ENCODE assay signal across 11 cellular contexts in genomic region chr3:189570916-189571315, GRCh38.
DNase-seq lines count a peak whose midpoint lies in the region; ATAC-seq and TF ChIP-seq lines count a peak whose summit lies in the region.
"Had no signal": no experiment of that assay in that cellular context is flagged by ENCODE, and none has a peak within 500 bp of the region (broad histone marks: within the 10 kb centered on the region; RNA-seq: fewer than 3 reads in every experiment).

No MANE protein-coding gene starts in this region.

- H3K9ac ChIP-seq in PC-3 (ENCODE audit: low read length): no peak overlapping the region

- no peaks in the 10 kb centered on the region for H3K4me1 ChIP-seq in CD8-positive, alpha-beta memory T cell (ENCODE audit: insufficient read depth, low read length)
- peaks cover 11% of the 10 kb centered on the region for H3K4me1 ChIP-seq in PC-3 (ENCODE audit: insufficient read depth, low read length)
- no peaks in the 10 kb centered on the region for H3K4me1 ChIP-seq in spleen
- H3K4me1 ChIP-seq: adrenal gland had no signal

- H2AFZ ChIP-seq in PC-3 (ENCODE audit: low read length): no peak overlapping the region

- no peaks in the 10 kb centered on the region for H4K20me1 ChIP-seq in PC-3 (ENCODE audit: low read length)

- H3K4me1 Mint-ChIP-seq in activated T-helper 17 cell treated with anti-CD3 and anti-CD28 coated beads, Interleukin-2, amount 50 U/mL, for 72 hours: peaks cover 19% of the 10 kb centered on the region
- peaks cover 8 to 12% (median 10%) of the 10 kb centered on the region in 3 donors for H3K4me1 Mint-ChIP-seq in CD8-positive, alpha-beta memory T cell

- H3K4me2 ChIP-seq in PC-3 (ENCODE audit: low read length): no peak overlapping the region

- H3K9me2 ChIP-seq in PC-3 (replicated peaks; ENCODE audit: low read length): no peaks in the 10 kb centered on the region

- no peaks in the 10 kb centered on the region for H3K79me2 ChIP-seq in PC-3 (ENCODE audit: low read length)

- peak overlapping the region; percentile 34 for H3K27ac Mint-ChIP-seq in activated T-helper 17 cell treated with anti-CD3 and anti-CD28 coated beads, Interleukin-2, amount 50 U/mL, for 72 hours
- peak overlapping the region in 1 of 8 donors; percentile 52 for H3K27ac Mint-ChIP-seq in CD8-positive, alpha-beta memory T cell

- H3K4me3 Mint-ChIP-seq in activated T-helper 17 cell treated with anti-CD3 and anti-CD28 coated beads, Interleukin-2, amount 50 U/mL, for 72 hours: no peak overlapping the region
- H3K4me3 Mint-ChIP-seq in CD8-positive, alpha-beta memory T cell: peak overlapping the region in 2 of 7 donors; percentile 6 to 62

- no peak for TF ChIP-seq CTCF in PC-3 (conservative IDR thresholded peaks at IDR 0.05; ENCODE audit: low read depth, low read length)
- no peak for TF ChIP-seq CTCF in spleen (IDR thresholded peaks at IDR 0.05 in 8 of 11, conservative IDR thresholded peaks at IDR 0.05 in 3 of 11)

- CTCF ChIA-PET in CD8-positive, alpha-beta memory T cell (lab: Charles Lee): no interaction called here
- CTCF ChIA-PET in PC-3 (lab: Charles Lee): no interaction called here

- no peak for DNase-seq in CD8-positive, alpha-beta memory T cell
- no peak for DNase-seq in PC-3
- no peak for DNase-seq in spleen
- no peak for DNase-seq in HuH-7 (ENCODE audit: low spot score)
- DNase-seq: adrenal gland, right lobe of liver had no signal

- H3K36me3 ChIP-seq in CD8-positive, alpha-beta memory T cell (ENCODE audit: insufficient read depth, low read length): no peaks in the 10 kb centered on the region
- H3K36me3 ChIP-seq in PC-3 (ENCODE audit: low read depth, low read length) (no peaks in the 10 kb centered on the region), spleen (no peaks in the 10 kb centered on the region)
- H3K36me3 ChIP-seq: adrenal gland, right lobe of liver had no signal

- no peak for TF ChIP-seq POLR2A in GM18505 (IDR thresholded peaks at IDR 0.05; ENCODE audit: borderline replicate concordance, extremely low read depth, insufficient read depth, insufficient read length)
- no peak for TF ChIP-seq POLR2A in spleen (IDR thresholded peaks at IDR 0.05)

- peak; percentile 52 for ATAC-seq in GM18505 (IDR thresholded peaks at IDR 0.05; ENCODE audit: unreplicated experiment)
- peak; percentile 47 for ATAC-seq in GM21390 (IDR thresholded peaks at IDR 0.05; ENCODE audit: unreplicated experiment)
- peak; percentile 43 for ATAC-seq in HG03139 (IDR thresholded peaks at IDR 0.05; ENCODE audit: unreplicated experiment)
- ATAC-seq in activated T-helper 17 cell treated with anti-CD3 and anti-CD28 coated beads, Interleukin-2, amount 50 U/mL, for 72 hours (replicated peaks): peak; percentile 56
- ATAC-seq in PC-3: no peak
- ATAC-seq: esophagus mucosa had no signal

- intact Hi-C loops in PC-3 (cut with micrococcal nuclease) (no loop called here), spleen (cut with DNase I; ENCODE audit: low total_unique reads) (no loop called here)

- peaks cover 3% of the 10 kb centered on the region for H3K27me3 Mint-ChIP-seq in activated T-helper 17 cell treated with anti-CD3 and anti-CD28 coated beads, Interleukin-2, amount 50 U/mL, for 72 hours
- H3K27me3 Mint-ChIP-seq in CD8-positive, alpha-beta memory T cell: no peaks in the 10 kb centered on the region

- BruUV-seq in PC-3 (replicated peaks; lab: Mats Ljungman, UMichigan): no TSS peak

- POLR2A ChIA-PET in CD8-positive, alpha-beta memory T cell (lab: Charles Lee): no interaction called here
- POLR2A ChIA-PET in PC-3 (lab: Charles Lee; ENCODE audit: unreplicated experiment): no interaction called here

- H3K36me3 Mint-ChIP-seq in activated T-helper 17 cell treated with anti-CD3 and anti-CD28 coated beads, Interleukin-2, amount 50 U/mL, for 72 hours (ENCODE audit: low read depth): no peaks in the 10 kb centered on the region
- peaks cover 0 to 4% (median 0%) of the 10 kb centered on the region in 3 donors for H3K36me3 Mint-ChIP-seq in CD8-positive, alpha-beta memory T cell

- no peak overlapping the region for H3K4me3 ChIP-seq in CD8-positive, alpha-beta memory T cell (ENCODE audit: low read length)
- H3K4me3 ChIP-seq in PC-3 (ENCODE audit: low read length) (no peak overlapping the region), spleen (no peak overlapping the region)
- H3K4me3 ChIP-seq: adrenal gland, right lobe of liver had no signal

- no peak overlapping the region for H3K27ac ChIP-seq in CD8-positive, alpha-beta memory T cell (ENCODE audit: low read depth, low read length)
- no peak overlapping the region for H3K27ac ChIP-seq in PC-3 (ENCODE audit: low read length)
- H3K27ac ChIP-seq in spleen: no peak overlapping the region
- H3K27ac ChIP-seq: adrenal gland, right lobe of liver had no signal

- H3K9me3 ChIP-seq in CD8-positive, alpha-beta memory T cell (ENCODE audit: low read length): no peaks in the 10 kb centered on the region
- no peaks in the 10 kb centered on the region for H3K9me3 ChIP-seq in PC-3 (ENCODE audit: low read length)
- H3K9me3 ChIP-seq in spleen: no peaks in the 10 kb centered on the region
- H3K9me3 ChIP-seq: adrenal gland, right lobe of liver had no signal

- no peaks in the 10 kb centered on the region for H3F3A ChIP-seq in PC-3 (ENCODE audit: low read length, unreplicated experiment)

- H3K27me3 ChIP-seq in CD8-positive, alpha-beta memory T cell (ENCODE audit: insufficient read depth, low read length, poor library complexity, severe bottlenecking): no peaks in the 10 kb centered on the region
- H3K27me3 ChIP-seq in PC-3 (ENCODE audit: low read length): no peaks in the 10 kb centered on the region
- H3K27me3 ChIP-seq in spleen (replicated peaks in 1 of 7): no peaks in the 10 kb centered on the region
- H3K27me3 ChIP-seq: adrenal gland, right lobe of liver had no signal

- peaks cover 6% of the 10 kb centered on the region for H3K9me3 Mint-ChIP-seq in activated T-helper 17 cell treated with anti-CD3 and anti-CD28 coated beads, Interleukin-2, amount 50 U/mL, for 72 hours
- no peaks in the 10 kb centered on the region for H3K9me3 Mint-ChIP-seq in CD8-positive, alpha-beta memory T cell
